Comparison of ENCODE assay signal across 13 cellular contexts in the genomic region with DNA sequence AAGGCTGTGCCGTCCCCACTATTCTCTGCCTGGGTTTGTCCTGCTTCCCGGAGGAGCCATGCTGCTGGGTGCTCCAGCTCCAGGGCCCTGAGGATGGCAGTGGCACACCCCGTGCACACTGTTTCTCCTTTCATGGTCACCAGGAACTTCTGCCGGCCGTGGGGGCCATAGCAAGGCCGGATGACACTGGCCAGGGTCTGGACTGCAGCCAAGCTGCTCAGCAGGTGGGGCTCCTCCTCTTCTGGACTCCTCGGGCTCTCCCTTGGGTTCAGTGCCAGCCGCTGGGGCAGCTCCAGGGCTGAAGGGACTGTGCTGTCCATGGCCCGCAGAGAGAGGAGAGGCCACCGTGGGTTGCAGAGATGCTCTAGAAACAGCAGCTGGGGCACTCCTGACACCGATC. TPM values are rescaled to one million over a fixed set of nuclear protein-coding genes. Genes with fewer than 3 reads are reported as not detected.
"Had no signal": no experiment of that assay in that cellular context is flagged by ENCODE, and none has a peak within 500 bp of the region (broad histone marks: within the 10 kb centered on the region; RNA-seq: fewer than 3 reads in every experiment).

No MANE protein-coding gene starts in this region.

RNA-seq across cellular contexts. Expression of a gene that starts 0.4 kb away (rescaled TPM):
- total RNA-seq: stomach, subcutaneous adipose tissue, suprapubic skin, temporal lobe, thoracic aorta, thyroid gland, tibial nerve, transverse colon, upper lobe of left lung, ureter, urinary bladder, uterus, vagina had no signal
- polyA plus RNA-seq: stomach, urinary bladder had no signal
